Comparison of ENCODE assay signal across 12 cellular contexts in genomic region chr6:168908887-168909286, GRCh38.
A peak's percentile ranks its signal among the peaks of the same experiment; 100 is the strongest.
DNase-seq lines count a peak whose midpoint lies in the region; ATAC-seq and TF ChIP-seq lines count a peak whose summit lies in the region.
"Had no signal": no experiment of that assay in that cellular context is flagged by ENCODE, and none has a peak within 500 bp of the region (broad histone marks: within the 10 kb centered on the region; RNA-seq: fewer than 3 reads in every experiment).

No MANE protein-coding gene starts in this region.

- H3K4me1 Mint-ChIP-seq in nephron (peaks cover 1% of the 10 kb centered on the region), T-helper 17 cell (peaks cover 22% of the 10 kb centered on the region)

- peak overlapping the region in 2 of 3 experiments; percentile 47 to 53 for H3K27ac Mint-ChIP-seq in nephron
- no peak overlapping the region for H3K27ac Mint-ChIP-seq in T-helper 17 cell
- H3K27ac Mint-ChIP-seq: CD8-positive, alpha-beta T cell had no signal

- no peak overlapping the region for H3K4me3 ChIP-seq in cardiac fibroblast (replicated peaks in 1 of 2; ENCODE audit: low read depth in 2 of 2, low read length in 2 of 2)
- H3K4me3 ChIP-seq: psoas muscle had no signal

- no peaks in the 10 kb centered on the region for H3K9me3 ChIP-seq in T-helper 17 cell (ENCODE audit: control insufficient read depth, low read length, poor library complexity, severe bottlenecking)
- H3K9me3 ChIP-seq: psoas muscle had no signal

- no peak overlapping the region for H3K4me3 Mint-ChIP-seq in nephron
- H3K4me3 Mint-ChIP-seq in T-helper 17 cell, result no peak overlapping the region
- H3K4me3 Mint-ChIP-seq: CD8-positive, alpha-beta T cell had no signal

- H3K36me3 Mint-ChIP-seq in nephron (ENCODE audit: low read depth) (peaks cover 3% of the 10 kb centered on the region), T-helper 17 cell (ENCODE audit: low read depth) (no peaks in the 10 kb centered on the region)
- H3K36me3 Mint-ChIP-seq: CD8-positive, alpha-beta T cell had no signal

- DNase-seq in AG20443 (ENCODE audit: low spot score), result peak; percentile 76
- DNase-seq in cardiac fibroblast (ENCODE audit: low read depth in 2 of 2), result peak; percentile 65 to 85
- DNase-seq in T-helper 17 cell, result no peak
- no peak for DNase-seq in SHP77 (lab: John Stamatoyannopoulos, UW)
- no peak for DNase-seq in activated effector memory CD4-positive, alpha-beta T cell treated with Interleukin-2 at 50 U/mL for 16 hours
- DNase-seq: amygdala; CD8-positive, alpha-beta T cell; NCI-H446 treated with DMSO at 0.1 percent for 48 hours; psoas muscle had no signal

- H3K27me3 Mint-ChIP-seq in nephron (ENCODE audit: low read depth), result peaks cover 7% of the 10 kb centered on the region
- H3K27me3 Mint-ChIP-seq in T-helper 17 cell, result peaks cover 2% of the 10 kb centered on the region

- ATAC-seq in T-helper 17 cell (no peak), HG02610 (IDR thresholded peaks at IDR 0.05; ENCODE audit: unreplicated experiment) (no peak)
- ATAC-seq: CD8-positive, alpha-beta T cell; psoas muscle had no signal

- no peak for TF ChIP-seq EP300 in Ishikawa (IDR thresholded peaks at IDR 0.05; ENCODE audit: borderline replicate concordance)

- TF ChIP-seq CTCF in cardiac fibroblast (IDR thresholded peaks at IDR 0.05; ENCODE audit: low read depth, low read length) (peak; percentile 28), nephron (IDR thresholded peaks at IDR 0.05; ENCODE audit: unreplicated experiment in 3 of 3) (peak; percentile 12 to 19 (median 13))

- peak; percentile 15; the same call in 1 of the 2 replicates for TF ChIP-seq RAD21 in Ishikawa (IDR thresholded peaks at IDR 0.05; ENCODE audit: low read depth)

- peaks cover 19% of the 10 kb centered on the region for H3K9me3 Mint-ChIP-seq in nephron

TF ChIP-seq in Ishikawa, 13 proteins besides CTCF, POLR2A, EP300 and RAD21:
- TF ChIP-seq USF1 (IDR thresholded peaks at IDR 0.05), result no peak
- TF ChIP-seq TAF1 (IDR thresholded peaks at IDR 0.05; ENCODE audit: low read depth), result no peak
- no peak for TF ChIP-seq EGR1 (IDR thresholded peaks at IDR 0.05)
- no peak for TF ChIP-seq TEAD4 (IDR thresholded peaks at IDR 0.05)
- TF ChIP-seq ZBTB7A (IDR thresholded peaks at IDR 0.05; ENCODE audit: low read depth), result no peak
- TF ChIP-seq CEBPB (IDR thresholded peaks at IDR 0.05), result no peak
- no peak for TF ChIP-seq TCF12 (IDR thresholded peaks at IDR 0.05; ENCODE audit: low read depth)
- TF ChIP-seq MAX (IDR thresholded peaks at IDR 0.05), result no peak
- TF ChIP-seq CREB1 (IDR thresholded peaks at IDR 0.05; ENCODE audit: low read depth), result no peak
- TF ChIP-seq NFIC (IDR thresholded peaks at IDR 0.05), result no peak
- TF ChIP-seq REST (IDR thresholded peaks at IDR 0.05; ENCODE audit: low read depth), result no peak
- TF ChIP-seq YY1 (IDR thresholded peaks at IDR 0.05; ENCODE audit: low read depth), result no peak
- TF ChIP-seq FOXM1 (IDR thresholded peaks at IDR 0.05; ENCODE audit: borderline replicate concordance, low read depth), result no peak

Comparison
In these comparisons a context has a peak if more than half of its experiments do, and no peak if none do; other contexts are left out.
1. DNase-seq: peak in AG20443 (single experiment) and cardiac fibroblast (2 of 2); none in T-helper 17 cell (0 of 3), SHP77 (0 of 2) and activated effector memory CD4-positive, alpha-beta T cell treated with Interleukin-2 at 50 U/mL for 16 hours (single experiment).